In the genomic region with DNA sequence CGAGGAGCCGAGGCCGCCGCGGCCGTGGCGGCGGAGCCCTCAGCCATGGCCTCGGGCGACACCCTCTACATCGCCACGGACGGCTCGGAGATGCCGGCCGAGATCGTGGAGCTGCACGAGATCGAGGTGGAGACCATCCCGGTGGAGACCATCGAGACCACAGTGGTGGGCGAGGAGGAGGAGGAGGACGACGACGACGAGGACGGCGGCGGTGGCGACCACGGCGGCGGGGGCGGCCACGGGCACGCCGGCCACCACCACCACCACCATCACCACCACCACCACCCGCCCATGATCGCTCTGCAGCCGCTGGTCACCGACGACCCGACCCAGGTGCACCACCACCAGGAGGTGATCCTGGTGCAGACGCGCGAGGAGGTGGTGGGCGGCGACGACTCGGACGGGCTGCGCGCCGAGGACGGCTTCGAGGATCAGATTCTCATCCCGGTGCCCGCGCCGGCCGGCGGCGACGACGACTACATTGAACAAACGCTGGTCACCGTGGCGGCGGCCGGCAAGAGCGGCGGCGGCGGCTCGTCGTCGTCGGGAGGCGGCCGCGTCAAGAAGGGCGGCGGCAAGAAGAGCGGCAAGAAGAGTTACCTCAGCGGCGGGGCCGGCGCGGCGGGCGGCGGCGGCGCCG, we compare ENCODE assay signal across 8 cellular contexts. TPM values are rescaled to one million over a fixed set of nuclear protein-coding genes. Genes with fewer than 3 reads are reported as not detected.
A peak's percentile ranks its signal among the peaks of the same experiment; 100 is the strongest.
DNase-seq lines count a peak whose midpoint lies in the region; TF ChIP-seq lines count a peak whose summit lies in the region.

No MANE protein-coding gene starts in this region.

- H3K36me3 Mint-ChIP-seq in immature natural killer cell, result peaks cover 0 to 3% (median 0%) of the 10 kb centered on the region in 3 donors

- H3K36me3 ChIP-seq in GM06990 (ENCODE audit: control insufficient read depth, insufficient read depth, low read length), result no peaks in the 10 kb centered on the region
- no peaks in the 10 kb centered on the region for H3K36me3 ChIP-seq in ascending aorta

- H3K9me3 ChIP-seq in ascending aorta, result no peaks in the 10 kb centered on the region

- intact Hi-C loops in ascending aorta (cut with DNase I), result loop anchor here (2.0 to 10.0 kb wide), 2 partner anchors 505 to 555 kb away; partner anchors contain the start of gene CYP46A1

- H3K4me1 ChIP-seq in ascending aorta, result peaks cover 9 to 26% of the 10 kb centered on the region in 2 donors

- peak overlapping the region; percentile 81 to 89 (median 89) for H3K4me3 Mint-ChIP-seq in immature natural killer cell

- TF ChIP-seq CTCF in GM06990 (IDR thresholded peaks at IDR 0.05; ENCODE audit: insufficient read depth, low read length, poor library complexity, severe bottlenecking), result no peak
- TF ChIP-seq CTCF in NB4 (IDR thresholded peaks at IDR 0.05; ENCODE audit: low read depth, low read length), result no peak
- TF ChIP-seq CTCF in ascending aorta (IDR thresholded peaks at IDR 0.05), result no peak

- TF ChIP-seq POLR2A in NB4 (IDR thresholded peaks at IDR 0.05; ENCODE audit: extremely low read depth, insufficient read length), result no peak

- H3K27ac ChIP-seq in ascending aorta, result peak overlapping the region; percentile 91 to 93

- H3K4me3 ChIP-seq in GM06990 (replicated peaks; ENCODE audit: low read depth, low read length), result peak overlapping the region; percentile 83
- H3K4me3 ChIP-seq in NB4 (ENCODE audit: low read depth, low read length), result peak overlapping the region; percentile 72
- peak overlapping the region; percentile 83 to 100 for H3K4me3 ChIP-seq in ascending aorta

- no peaks in the 10 kb centered on the region for H3K27me3 ChIP-seq in GM06990 (replicated peaks; ENCODE audit: control insufficient read depth, insufficient read depth, low read length)
- H3K27me3 ChIP-seq in ascending aorta, result no peaks in the 10 kb centered on the region

- H3K27ac Mint-ChIP-seq in immature natural killer cell, result peak overlapping the region; percentile 40 to 90 (median 86)

- peaks cover 56 to 66% of the 10 kb centered on the region in 2 donors for H3K4me1 Mint-ChIP-seq in immature natural killer cell

- DNase-seq in GM06990 (ENCODE audit: extremely low read depth, insufficient read length) (peak; percentile 50), NB4 (ENCODE audit: low read depth) (peak; percentile 33), ascending aorta (ENCODE audit: low spot score in 2 of 2) (no peak), immature natural killer cell (peak in 1 of 3 donors; percentile 31), iPS-NIHi11 (ENCODE audit: low spot score) (no peak), Kasumi-1 (lab: John Stamatoyannopoulos, UW) (no peak)
- DNase-seq in stimulated activated CD4-positive, alpha-beta T cell treated with anti-CD3 and anti-CD28 coated beads, Interleukin-4, amount 100 ng/mL, for 1 hour, result peak; percentile 40
- DNase-seq in central memory CD4-positive, alpha-beta T cell, result no peak

- H3K27me3 Mint-ChIP-seq in immature natural killer cell (ENCODE audit: low read depth in 3 of 3), result peaks cover 6 to 26% (median 10%) of the 10 kb centered on the region in 3 donors

- H3K9me3 Mint-ChIP-seq in immature natural killer cell, result no peaks in the 10 kb centered on the region

RNA-seq across cellular contexts. Expression of gene YY1, which starts 0.4 kb away (rescaled TPM):
- total RNA-seq in ascending aorta, result 42.4 TPM
- polyA plus RNA-seq in immature natural killer cell, result 10 to 100 TPM; 12.9 to 23.6 (median 15.9) TPM

Comparison
In these comparisons a context has a peak if more than half of its experiments do, and no peak if none do; other contexts are left out.
1. DNase-seq: peak in GM06990 (single experiment), NB4 (single experiment) and stimulated activated CD4-positive, alpha-beta T cell treated with anti-CD3 and anti-CD28 coated beads, Interleukin-4, amount 100 ng/mL, for 1 hour (single experiment); none in ascending aorta (0 of 2), central memory CD4-positive, alpha-beta T cell (single experiment), iPS-NIHi11 (single experiment) and Kasumi-1 (0 of 2).
2. Peak in every context shown above with its lines, with median percentiles within 50 percentile points of each other: H3K4me3 ChIP-seq.